Comparison of ENCODE assay signal across 13 cellular contexts in the genomic region with DNA sequence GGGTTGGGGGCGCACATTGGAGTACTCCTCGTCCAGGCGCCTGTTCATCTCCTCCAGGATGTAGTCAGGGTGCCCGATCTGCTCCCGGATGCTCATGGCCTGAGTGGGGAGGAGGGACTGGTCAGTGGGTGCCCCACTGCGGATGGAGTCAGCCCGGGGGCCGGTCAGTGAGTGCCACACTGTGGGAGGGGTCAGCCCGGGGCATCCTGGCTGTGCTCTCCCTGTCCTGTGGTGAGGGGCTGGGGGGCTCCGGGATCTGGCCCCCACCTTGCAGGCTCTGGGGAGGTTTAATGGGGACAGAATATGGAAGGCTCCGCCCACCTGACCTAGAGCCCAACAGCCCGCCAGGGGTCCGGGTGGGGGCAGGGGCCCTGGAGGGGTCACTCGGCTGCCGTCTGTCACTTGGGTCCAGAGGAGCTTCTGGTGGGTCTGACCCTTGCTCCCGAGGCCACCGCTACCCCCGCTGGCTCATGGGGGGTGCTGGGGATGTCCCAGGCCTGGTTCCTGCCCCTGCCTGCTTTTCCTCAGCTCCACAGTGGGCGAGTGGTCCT.
"Had no signal": no experiment of that assay in that cellular context is flagged by ENCODE, and none has a peak within 500 bp of the region (broad histone marks: within the 10 kb centered on the region; RNA-seq: fewer than 3 reads in every experiment).

No MANE protein-coding gene starts in this region.

- H3K36me3 ChIP-seq: pancreas, tibial artery, uterus, WERI-Rb-1 had no signal

- ATAC-seq: pancreas had no signal

- FAIRE-seq: pancreas had no signal

- H3K9me3 ChIP-seq: pancreas had no signal

- H3K4me1 ChIP-seq: pancreas, uterus had no signal

- H3K4me3 ChIP-seq: pancreas, skin epidermis, tibial artery, uterus had no signal

- DNase-seq: activated CD4-positive, alpha-beta T cell treated with anti-CD3 and anti-CD28 coated beads for 48 hours; activated gamma-delta T cell treated with Interleukin-2 at 50 U/mL for 16 hours; caudate nucleus; effector memory CD4-positive, alpha-beta T cell; hippocampal formation; immature natural killer cell; mesenchymal stem cell; WERI-Rb-1 had no signal

- H3K27ac ChIP-seq: epithelial cell of prostate, pancreas, skin epidermis, tibial artery, uterus, WERI-Rb-1 had no signal

- H3K27me3 ChIP-seq: pancreas, uterus had no signal

- H3K4me3 Mint-ChIP-seq: immature natural killer cell had no signal

- H3K27ac Mint-ChIP-seq: immature natural killer cell had no signal

- H3K9me3 Mint-ChIP-seq: immature natural killer cell had no signal

- H3K36me3 Mint-ChIP-seq: immature natural killer cell had no signal
